Comparison of ENCODE assay signal across 7 cellular contexts in the genomic region with DNA sequence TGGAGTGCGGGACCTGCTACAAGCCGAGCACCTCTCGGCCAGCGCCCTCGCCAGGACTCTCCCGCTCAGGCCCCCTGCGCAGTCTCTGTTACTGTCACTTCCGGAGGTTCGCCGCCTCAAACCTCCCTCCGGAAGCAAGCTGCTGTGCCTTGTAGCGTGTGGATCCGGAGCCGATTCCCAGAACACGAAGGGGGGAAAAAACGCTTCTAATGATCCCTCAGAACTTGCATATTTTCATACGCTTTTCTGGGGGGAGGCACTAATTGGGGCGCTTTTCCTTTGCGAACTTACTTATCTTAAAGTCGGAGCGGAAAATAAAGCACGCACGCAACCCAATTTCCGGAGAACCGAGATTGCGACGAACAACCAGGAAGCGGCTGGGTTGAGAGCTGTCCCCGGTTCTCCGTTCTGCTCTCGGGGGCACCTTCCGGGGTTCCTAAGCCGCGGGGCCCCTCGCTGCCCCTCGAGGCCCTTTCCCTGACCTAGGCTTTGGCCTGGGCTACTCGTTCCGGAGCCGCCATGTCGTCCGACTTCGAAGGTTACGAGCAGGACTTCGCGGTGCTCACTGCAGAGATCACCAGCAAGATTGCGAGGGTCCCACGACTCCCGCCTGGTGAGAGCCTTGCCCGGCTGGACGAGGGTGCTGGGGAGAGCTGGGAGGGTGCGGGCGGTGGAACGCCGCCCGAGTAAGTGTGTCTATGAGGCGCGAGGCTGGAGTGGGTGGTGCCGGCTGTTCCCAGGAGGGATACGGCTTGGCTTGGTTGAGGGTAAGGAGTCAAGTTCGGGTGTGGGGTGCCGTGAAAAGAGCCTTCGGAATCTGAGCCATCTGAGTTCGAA. TPM values are rescaled to one million over a fixed set of nuclear protein-coding genes. Genes with fewer than 3 reads are reported as not detected.
A peak's percentile ranks its signal among the peaks of the same experiment; 100 is the strongest.
DNase-seq lines count a peak whose midpoint lies in the region; ATAC-seq lines count a peak whose summit lies in the region.

A gene (plus strand): TSS at position 361 of the 837 bp plus-strand sequence. CDS start 159 bp downstream, at position 520.
A gene with protein sequence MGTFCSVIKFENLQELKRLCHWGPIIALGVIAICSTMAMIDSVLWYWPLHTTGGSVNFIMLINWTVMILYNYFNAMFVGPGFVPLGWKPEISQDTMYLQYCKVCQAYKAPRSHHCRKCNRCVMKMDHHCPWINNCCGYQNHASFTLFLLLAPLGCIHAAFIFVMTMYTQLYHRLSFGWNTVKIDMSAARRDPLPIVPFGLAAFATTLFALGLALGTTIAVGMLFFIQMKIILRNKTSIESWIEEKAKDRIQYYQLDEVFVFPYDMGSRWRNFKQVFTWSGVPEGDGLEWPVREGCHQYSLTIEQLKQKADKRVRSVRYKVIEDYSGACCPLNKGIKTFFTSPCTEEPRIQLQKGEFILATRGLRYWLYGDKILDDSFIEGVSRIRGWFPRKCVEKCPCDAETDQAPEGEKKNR (minus strand): TSS at position 60 of the 837 bp plus-strand sequence. CDS start 1,478 bp downstream, outside the sequence.

- intact Hi-C loops in sciatic nerve (cut with DNase I): no loop called here

- DNase-seq in NCI-H1694 (lab: John Stamatoyannopoulos, UW): peak; percentile 38
- peak; percentile 70 for DNase-seq in T-helper 9 cell
- peak; percentile 91 for DNase-seq in astrocyte of the hippocampus (ENCODE audit: low read depth, low spot score)
- DNase-seq in hypothalamus (lab: John Stamatoyannopoulos, UW): peak; percentile 37 to 97 (median 77)
- peak; percentile 86 for DNase-seq in sciatic nerve (ENCODE audit: low spot score)

- peak; percentile 89 for ATAC-seq in GM18499 (IDR thresholded peaks at IDR 0.05; ENCODE audit: insufficient read depth, unreplicated experiment)
- peak; percentile 88 for ATAC-seq in HG02870 (IDR thresholded peaks at IDR 0.05; ENCODE audit: unreplicated experiment)
- ATAC-seq in sciatic nerve: peak; percentile 99

RNA-seq across cellular contexts. Expression of the first gene that starts in this region (rescaled TPM):
- 44.0 TPM for total RNA-seq in sciatic nerve

RNA-seq across cellular contexts. Expression of the second gene that starts in this region (rescaled TPM):
- total RNA-seq in sciatic nerve: 30.4 TPM

Comparison
In these comparisons a context has a peak if more than half of its experiments do, and no peak if none do; other contexts are left out.
1. Peak in every context shown above with its lines: DNase-seq and ATAC-seq.
2. DNase-seq: peak in every context shown above with its lines; median percentile 91 in astrocyte of the hippocampus; 86 in sciatic nerve; 77 in hypothalamus; 70 in T-helper 9 cell; 38 in NCI-H1694.